In the genomic region with DNA sequence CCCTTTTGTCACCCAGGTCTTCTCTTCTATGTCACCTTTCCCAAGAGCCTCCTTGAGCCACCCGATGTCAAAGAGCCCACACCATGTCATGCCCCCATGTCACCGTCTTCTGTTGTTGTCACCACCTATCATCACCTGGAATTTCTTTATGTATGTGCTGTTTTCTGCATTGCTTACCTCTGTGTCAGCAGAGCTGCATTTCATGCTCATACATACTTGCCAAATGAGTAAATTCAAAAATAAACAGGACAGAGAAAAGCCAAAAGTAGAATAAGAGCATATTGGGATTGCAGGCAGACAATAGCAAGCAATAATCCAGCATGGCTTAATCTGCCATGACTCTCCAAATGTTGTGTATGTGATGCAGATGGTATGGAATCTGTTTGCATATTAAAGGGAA, we compare ENCODE assay signal across 17 cellular contexts. TPM values are rescaled to one million over a fixed set of nuclear protein-coding genes. Genes with fewer than 3 reads are reported as not detected.
A peak's percentile ranks its signal among the peaks of the same experiment; 100 is the strongest.
DNase-seq lines count a peak whose midpoint lies in the region; ATAC-seq and TF ChIP-seq lines count a peak whose summit lies in the region.
"Had no signal": no experiment of that assay in that cellular context is flagged by ENCODE, and none has a peak within 500 bp of the region (broad histone marks: within the 10 kb centered on the region; RNA-seq: fewer than 3 reads in every experiment).

No MANE protein-coding gene starts in this region.

- no peak overlapping the region for H3K27ac ChIP-seq in BLaER1 treated with 17β-estradiol and CSF1 and Interleukin-3, amounts not matched to agents 10 nM and 100 nM
- H3K27ac ChIP-seq: KMS-11, SJCRH30 had no signal

- H3K36me3 Mint-ChIP-seq in glutamatergic neuron (ENCODE audit: unreplicated experiment) (no peaks in the 10 kb centered on the region), Calu3 (ENCODE audit: insufficient read depth, unreplicated experiment) (no peaks in the 10 kb centered on the region)
- H3K36me3 Mint-ChIP-seq: CD4-positive, alpha-beta memory T cell had no signal

- peak overlapping the region in 6 of 11 experiments; percentile 14 to 56 (median 24); a peak in 10 of 22 replicates for H3K4me2 ChIP-seq in BLaER1 treated with 17β-estradiol and CSF1 and Interleukin-3, amounts not matched to agents 10 nM and 100 nM
- H3K4me2 ChIP-seq: KMS-11 had no signal

- no peaks in the 10 kb centered on the region for H3K9me3 Mint-ChIP-seq in glutamatergic neuron (ENCODE audit: unreplicated experiment)
- H3K9me3 Mint-ChIP-seq in Calu3 (ENCODE audit: low read depth, unreplicated experiment), result peaks cover 4% of the 10 kb centered on the region

- peak overlapping the region; percentile 13 for H3K27ac Mint-ChIP-seq in glutamatergic neuron (ENCODE audit: unreplicated experiment)
- no peak overlapping the region for H3K27ac Mint-ChIP-seq in Calu3 (ENCODE audit: unreplicated experiment)
- H3K27ac Mint-ChIP-seq: CD4-positive, alpha-beta memory T cell had no signal

- peaks cover 0 to 9% (median 4%) of the 10 kb centered on the region in 10 experiments; a peak in 8 of 20 replicates for H3K4me1 ChIP-seq in BLaER1 treated with 17β-estradiol and CSF1 and Interleukin-3, amounts not matched to agents 10 nM and 100 nM
- H3K4me1 ChIP-seq: BE2C, SJCRH30 had no signal

- no peaks in the 10 kb centered on the region for H3K27me3 ChIP-seq in BLaER1 treated with 17β-estradiol and CSF1 and Interleukin-3, amounts not matched to agents 10 nM and 100 nM
- H3K27me3 ChIP-seq: BE2C, SJCRH30 had no signal

- BruUV-seq in Calu3 (replicated peaks; lab: Mats Ljungman, UMichigan), result no TSS peak

- CTCF ChIA-PET in Calu3 (lab: Charles Lee), result no interaction called here

- no peaks in the 10 kb centered on the region for H3K36me3 ChIP-seq in BLaER1 treated with 17β-estradiol and CSF1 and Interleukin-3, amounts not matched to agents 10 nM and 100 nM
- H3K36me3 ChIP-seq: BE2C, SJCRH30 had no signal

- H3K4me3 Mint-ChIP-seq in glutamatergic neuron (ENCODE audit: unreplicated experiment) (no peak overlapping the region), Calu3 (ENCODE audit: low read depth, unreplicated experiment) (no peak overlapping the region)
- H3K4me3 Mint-ChIP-seq: CD4-positive, alpha-beta memory T cell had no signal

- H3K9me3 ChIP-seq in BLaER1 treated with 17β-estradiol and CSF1 and Interleukin-3, amounts not matched to agents 10 nM and 100 nM (replicated peaks in 1 of 11), result no peaks in the 10 kb centered on the region
- H3K9me3 ChIP-seq: BE2C, SJCRH30 had no signal

- H3K9ac ChIP-seq in BLaER1 treated with 17β-estradiol and CSF1 and Interleukin-3, amounts not matched to agents 10 nM and 100 nM, result no peak overlapping the region
- H3K9ac ChIP-seq: KMS-11 had no signal

- no peaks in the 10 kb centered on the region for H4K20me1 ChIP-seq in BLaER1 treated with 17β-estradiol and CSF1 and Interleukin-3, amounts not matched to agents 10 nM and 100 nM

- no peaks in the 10 kb centered on the region for H3K27me3 Mint-ChIP-seq in glutamatergic neuron (ENCODE audit: unreplicated experiment)
- no peaks in the 10 kb centered on the region for H3K27me3 Mint-ChIP-seq in Calu3 (ENCODE audit: unreplicated experiment)
- H3K27me3 Mint-ChIP-seq: CD4-positive, alpha-beta memory T cell had no signal

- intact Hi-C loops in Calu3 (cut with micrococcal nuclease; ENCODE audit: unreplicated experiment), result no loop called here

- DNase-seq in D341Med (ENCODE audit: low spot score) (peak; percentile 45), NCI-H82 (lab: John Stamatoyannopoulos, UW) (peak; percentile 85), glutamatergic neuron (no peak), Calu3 (no peak), HuH-7 (ENCODE audit: low spot score) (no peak)
- DNase-seq: BE2C; CD4-positive, alpha-beta memory T cell; MM.1S; NCI-H1092 treated with DMSO at 0.1 percent for 48 hours; NCI-H1930; SJCRH30; T-helper 2 cell had no signal

- no peak for TF ChIP-seq CTCF in glutamatergic neuron (IDR thresholded peaks at IDR 0.05; ENCODE audit: partially characterized antibody, unreplicated experiment)
- TF ChIP-seq CTCF in Calu3 (IDR thresholded peaks at IDR 0.05; ENCODE audit: unreplicated experiment), result no peak

- H3K4me3 ChIP-seq in BLaER1 treated with 17β-estradiol and CSF1 and Interleukin-3, amounts not matched to agents 10 nM and 100 nM, result no peak overlapping the region
- H3K4me3 ChIP-seq: SJCRH30 had no signal

- H3K4me1 Mint-ChIP-seq in glutamatergic neuron (ENCODE audit: low read depth, unreplicated experiment) (peaks cover 11% of the 10 kb centered on the region), Calu3 (ENCODE audit: low read depth, unreplicated experiment) (peaks cover 20% of the 10 kb centered on the region)
- H3K4me1 Mint-ChIP-seq: CD4-positive, alpha-beta memory T cell had no signal

- ATAC-seq in HG03025 (IDR thresholded peaks at IDR 0.05; ENCODE audit: low FRiP score, unreplicated experiment), result no peak
- ATAC-seq: HepG2 had no signal

RNA-seq across cellular contexts. Expression of a gene that starts 15.3 kb away (rescaled TPM):
- 0.12 TPM for total RNA-seq in glutamatergic neuron (ENCODE audit: unreplicated experiment)
- total RNA-seq in Calu3 (2022), result not detected in 2 replicates
- total RNA-seq: H4, HepG2, SJCRH30 had no signal

Comparison
In these comparisons a context has a peak if more than half of its experiments do, and no peak if none do; other contexts are left out.
1. DNase-seq: peak in D341Med (single experiment) and NCI-H82 (single experiment); none in glutamatergic neuron (single experiment), Calu3 (single experiment) and HuH-7 (single experiment).